13 cellular contexts compared by ENCODE assay signal in genomic region chr1:57492846-57493245, GRCh38.
DNase-seq lines count a peak whose midpoint lies in the region; ATAC-seq and TF ChIP-seq lines count a peak whose summit lies in the region.
"Had no signal": no experiment of that assay in that cellular context is flagged by ENCODE, and none has a peak within 500 bp of the region (broad histone marks: within the 10 kb centered on the region; RNA-seq: fewer than 3 reads in every experiment).

No MANE protein-coding gene starts in this region.

- no peak for TF ChIP-seq CTCF in neural crest cell (conservative IDR thresholded peaks at IDR 0.05)

- H3K27ac Mint-ChIP-seq in neural crest cell (ENCODE audit: unreplicated experiment), result peak overlapping the region; percentile 40
- H3K27ac Mint-ChIP-seq: CD4-positive, CD25-positive, alpha-beta regulatory T cell; HFFc6 had no signal

- peak; percentile 88 for DNase-seq in DMS 273 (lab: John Stamatoyannopoulos, UW; ENCODE audit: unreplicated experiment)
- peak; percentile 62 for DNase-seq in NCI-H1694 (lab: John Stamatoyannopoulos, UW)
- peak; percentile 71 for DNase-seq in NCI-H524 treated with DMSO at 0.1 percent for 48 hours (lab: John Stamatoyannopoulos, UW)
- DNase-seq in neural crest cell (ENCODE audit: low read depth, low spot score), result no peak
- no peak for DNase-seq in NCI-H2107 treated with DMSO at 0.1 percent for 48 hours (lab: John Stamatoyannopoulos, UW; ENCODE audit: unreplicated experiment)
- DNase-seq: 8988T; AML-193; CD4-positive, CD25-positive, alpha-beta regulatory T cell; DMS79; HFFc6 had no signal

- H3K27me3 Mint-ChIP-seq in neural crest cell (ENCODE audit: low read depth), result no peaks in the 10 kb centered on the region
- H3K27me3 Mint-ChIP-seq: CD4-positive, CD25-positive, alpha-beta regulatory T cell had no signal

- no peak overlapping the region for H3K4me3 Mint-ChIP-seq in neural crest cell
- H3K4me3 Mint-ChIP-seq: CD4-positive, CD25-positive, alpha-beta regulatory T cell; HFFc6 had no signal

- H3K9me3 Mint-ChIP-seq in neural crest cell, result peaks cover 5% of the 10 kb centered on the region
- H3K9me3 Mint-ChIP-seq: HFFc6 had no signal

- H3K36me3 Mint-ChIP-seq in neural crest cell (ENCODE audit: low read depth), result no peaks in the 10 kb centered on the region
- H3K36me3 Mint-ChIP-seq: CD4-positive, CD25-positive, alpha-beta regulatory T cell had no signal

- peaks cover 20% of the 10 kb centered on the region for H3K4me1 Mint-ChIP-seq in neural crest cell
- H3K4me1 Mint-ChIP-seq: CD4-positive, CD25-positive, alpha-beta regulatory T cell had no signal

- ATAC-seq in HG03442 (IDR thresholded peaks at IDR 0.05; ENCODE audit: unreplicated experiment) (no peak), GM21723 (IDR thresholded peaks at IDR 0.05; ENCODE audit: unreplicated experiment) (no peak)
- ATAC-seq: GM12878 had no signal

Comparison
In these comparisons a context has a peak if more than half of its experiments do, and no peak if none do; other contexts are left out.
1. DNase-seq: peak in DMS 273 (single experiment), NCI-H1694 (single experiment) and NCI-H524 treated with DMSO at 0.1 percent for 48 hours (single experiment); none in neural crest cell (single experiment) and NCI-H2107 treated with DMSO at 0.1 percent for 48 hours (single experiment).